In genomic region chrX:135009057-135009605, GRCh38 we compare ENCODE assay signal across 10 cellular contexts.
"Had no signal": no experiment of that assay in that cellular context is flagged by ENCODE, and none has a peak within 500 bp of the region (broad histone marks: within the 10 kb centered on the region; RNA-seq: fewer than 3 reads in every experiment).

No MANE protein-coding gene starts in this region.

- DNase-seq: activated CD4-positive, alpha-beta T cell treated with anti-CD3 and anti-CD28 coated beads for 1 hour; activated CD4-positive, alpha-beta T cell treated with anti-CD3 and anti-CD28 coated beads, Interleukin-2, amount 50 U/mL, for 48 hours; activated gamma-delta T cell treated with Interleukin-2 at 50 U/mL for 16 hours; effector memory CD8-positive, alpha-beta T cell; left cardiac atrium; lower lobe of right lung; naive thymus-derived CD8-positive, alpha-beta T cell; stimulated activated naive CD8-positive, alpha-beta T cell treated with anti-CD3 and anti-CD28 coated beads, Interleukin-15, Interleukin-2, amounts not matched to agents 100 U/mL and 50 U/mL, for 24 hours; substantia nigra; uterus had no signal
